13 cellular contexts compared by ENCODE assay signal in genomic region chrX:136055651-136056221, GRCh38.
A peak's percentile ranks its signal among the peaks of the same experiment; 100 is the strongest.
DNase-seq lines count a peak whose midpoint lies in the region; ATAC-seq and TF ChIP-seq lines count a peak whose summit lies in the region.
"Had no signal": no experiment of that assay in that cellular context is flagged by ENCODE, and none has a peak within 500 bp of the region (broad histone marks: within the 10 kb centered on the region; RNA-seq: fewer than 3 reads in every experiment).

No MANE protein-coding gene starts in this region.

- H3K9me3 ChIP-seq in BLaER1 (no peaks in the 10 kb centered on the region), ascending aorta (no peaks in the 10 kb centered on the region), sigmoid colon (no peaks in the 10 kb centered on the region)

- no peaks in the 10 kb centered on the region for H3K36me3 ChIP-seq in BLaER1
- H3K36me3 ChIP-seq in ascending aorta: no peaks in the 10 kb centered on the region
- no peaks in the 10 kb centered on the region for H3K36me3 ChIP-seq in sigmoid colon
- H3K36me3 ChIP-seq: cardiac muscle cell had no signal

- peak; percentile 91 for ATAC-seq in Right ventricle myocardium superior (ENCODE audit: poor library complexity)
- ATAC-seq in GM18873 (IDR thresholded peaks at IDR 0.05; ENCODE audit: low FRiP score, unreplicated experiment): no peak

- TF ChIP-seq POLR2A in sigmoid colon (IDR thresholded peaks at IDR 0.05): peak in 1 of 2 donors; percentile 34

- peak overlapping the region; percentile 15; the same call in 1 of the 2 replicates for H3K27ac ChIP-seq in BLaER1
- peak overlapping the region; percentile 91 to 94 for H3K27ac ChIP-seq in ascending aorta
- peak overlapping the region; percentile 82 to 88 (median 87) for H3K27ac ChIP-seq in sigmoid colon
- H3K27ac ChIP-seq: cardiac muscle cell, KMS-11 had no signal

- H4K20me1 ChIP-seq in BLaER1: peaks cover 9% of the 10 kb centered on the region; the same call in 1 of the 2 replicates

- H3K4me3 ChIP-seq in BLaER1: no peak overlapping the region
- H3K4me3 ChIP-seq in ascending aorta: peak overlapping the region; percentile 25
- H3K4me3 ChIP-seq in sigmoid colon: peak overlapping the region in 2 of 4 donors; percentile 10 to 11
- H3K4me3 ChIP-seq: cardiac muscle cell had no signal

- H3K27me3 ChIP-seq in BLaER1 (peaks cover 94% of the 10 kb centered on the region), ascending aorta (no peaks in the 10 kb centered on the region), sigmoid colon (no peaks in the 10 kb centered on the region)
- H3K27me3 ChIP-seq: cardiac muscle cell had no signal

- WGBS in sigmoid colon, 2 donors: 53 to 73% methylated on average over 5 of the region's 5 CpGs

- peak; percentile 13 to 88 for DNase-seq in ascending aorta (ENCODE audit: low spot score in 2 of 2)
- DNase-seq in Right ventricle myocardium superior: no peak
- peak; percentile 91 for DNase-seq in sigmoid colon
- DNase-seq in activated gamma-delta T cell treated with Interleukin-2 at 50 U/mL for 16 hours: no peak
- no peak for DNase-seq in NCI-H1694 treated with DMSO at 0.1 percent for 48 hours (lab: John Stamatoyannopoulos, UW)
- no peak for DNase-seq in islet precursor cell
- DNase-seq: CD4-positive, alpha-beta T cell; NCI-H526; SW 1271 had no signal

- peaks cover 48% of the 10 kb centered on the region for H3K4me1 ChIP-seq in BLaER1
- H3K4me1 ChIP-seq in ascending aorta: peaks cover 0 to 39% of the 10 kb centered on the region in 2 donors
- H3K4me1 ChIP-seq in sigmoid colon: peaks cover 0 to 35% (median 15%) of the 10 kb centered on the region in 4 donors

- H3K4me2 ChIP-seq in BLaER1: peak overlapping the region; percentile 67
- H3K4me2 ChIP-seq: KMS-11 had no signal

- peak; percentile 78 to 98 (median 83) for TF ChIP-seq EP300 in sigmoid colon (IDR thresholded peaks at IDR 0.05)

- intact Hi-C loops in ascending aorta (cut with DNase I) (loop anchor here (1.0 to 5.0 kb wide), 3 partner anchors 25 to 107 kb away; no protein-coding TSS in a partner anchor), Right ventricle myocardium superior (cut with DNase I) (no loop called here), sigmoid colon (cut with DNase I) (loop anchor here (5.0 kb wide), 2 partner anchors 92 to 107 kb away; partner anchors contain the start of gene FHL1)

- H3K9ac ChIP-seq in BLaER1: no peak overlapping the region
- H3K9ac ChIP-seq: KMS-11 had no signal

- no peak for TF ChIP-seq CTCF in ascending aorta (IDR thresholded peaks at IDR 0.05)
- no peak for TF ChIP-seq CTCF in sigmoid colon (IDR thresholded peaks at IDR 0.05)

Comparison
In these comparisons a context has a peak if more than half of its experiments do, and no peak if none do; other contexts are left out.
1. H3K27ac ChIP-seq: peak in every context shown above with its lines; median percentile 92 in ascending aorta; 87 in sigmoid colon; 15 in BLaER1.
2. DNase-seq: peak in ascending aorta (2 of 2) and sigmoid colon (single experiment); none in Right ventricle myocardium superior (single experiment), activated gamma-delta T cell treated with Interleukin-2 at 50 U/mL for 16 hours (single experiment), NCI-H1694 treated with DMSO at 0.1 percent for 48 hours (single experiment) and islet precursor cell (single experiment).